ENCODE assay signal across 29 cellular contexts in genomic region chr3:60557122-60557521, GRCh38.
"Had no signal": no experiment of that assay in that cellular context is flagged by ENCODE, and none has a peak within 500 bp of the region (broad histone marks: within the 10 kb centered on the region; RNA-seq: fewer than 3 reads in every experiment).

No MANE protein-coding gene starts in this region.

- ATAC-seq: PC-3 had no signal

- DNase-seq: Karpas-422; MM.1S; MV-4-11; NCI-H1092; NCI-H1105; NCI-H1417 treated with DMSO at 0.1 percent for 48 hours; NCI-H1436 treated with DMSO at 0.1 percent for 48 hours; NCI-H1694 treated with DMSO at 0.1 percent for 48 hours; NCI-H187 treated with DMSO at 0.1 percent for 48 hours; NCI-H2029; NCI-H2081; NCI-H2171 treated with DMSO at 0.1 percent for 48 hours; NCI-H2227 treated with DMSO at 0.1 percent for 48 hours; NCI-H345; NCI-H446; NCI-H510A treated with DMSO at 0.1 percent for 48 hours; NCI-H524 treated with DMSO at 0.1 percent for 48 hours; NCI-H69; NCI-H748 treated with DMSO at 0.1 percent for 48 hours; NCI-H82; NK-92 treated with Interleukin-12 subunit alpha and Interleukin-12 subunit beta, amount 100 ng/mL, for 24 hours; OCI-M1; PC-3; Peyer's patch; Right ventricle myocardium superior; RPMI8226; SHP77 treated with DMSO at 0.1 percent for 48 hours; SK-N-SH; SW 1271 had no signal
